24 cellular contexts compared by ENCODE assay signal in the genomic region with DNA sequence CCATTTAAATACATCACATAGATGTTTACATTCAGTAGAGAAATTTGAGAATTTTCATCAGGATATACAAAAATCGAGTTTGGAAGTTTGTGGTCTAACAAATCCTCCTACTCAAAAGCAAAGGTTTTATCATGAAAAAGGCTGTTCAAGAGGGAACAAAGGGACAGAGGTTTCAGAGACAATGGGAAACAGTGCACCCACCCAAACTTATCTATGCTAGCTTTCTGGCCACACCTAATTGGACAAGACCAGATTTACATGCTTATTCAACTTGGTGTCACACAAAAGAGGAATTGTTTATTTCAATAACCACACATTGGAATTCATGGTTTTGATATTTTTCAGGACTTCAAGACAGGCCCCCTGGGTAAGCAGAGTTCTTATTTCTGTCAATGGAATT. TPM values are rescaled to one million over a fixed set of nuclear protein-coding genes. Genes with fewer than 3 reads are reported as not detected.
DNase-seq lines count a peak whose midpoint lies in the region; FAIRE-seq and TF ChIP-seq lines count a peak whose summit lies in the region.
"Had no signal": no experiment of that assay in that cellular context is flagged by ENCODE, and none has a peak within 500 bp of the region (broad histone marks: within the 10 kb centered on the region; RNA-seq: fewer than 3 reads in every experiment).

No MANE protein-coding gene starts in this region.

- no peak overlapping the region for H2BK12ac ChIP-seq in H1 (ENCODE audit: low read depth, low read length)

- H3K4me3 ChIP-seq in HAP-1, result no peak overlapping the region
- H3K4me3 ChIP-seq in H1 (ENCODE audit: extremely low read depth in 1 of 4, insufficient read depth in 2 of 4, low read depth in 3 of 4, low read length in 4 of 4), result no peak overlapping the region
- H3K4me3 ChIP-seq in smooth muscle cell, result no peak overlapping the region
- H3K4me3 ChIP-seq: GM12878 had no signal

- H3K23ac ChIP-seq in H1 (ENCODE audit: insufficient read length), result no peak overlapping the region

- H3K18ac ChIP-seq in H1 (ENCODE audit: extremely low read depth, low read length), result no peak overlapping the region

- TF ChIP-seq POLR2A in H1 (IDR thresholded peaks at IDR 0.05; ENCODE audit: control extremely low read depth in 1 of 2, low read depth in 2 of 2, low read length in 2 of 2), result no peak

- 30% methylated on average over 1 of the region's 1 CpG; no CpG with 5 or more reads in 1 of the 2 experiments for WGBS in H1 (ENCODE audit: extremely low coverage in 1 of 2, insufficient coverage in 1 of 2, insufficient read length in 1 of 2, insufficient replicate concordance in 2 of 2, low coverage in 1 of 2, low lambda C conversion rate in 2 of 2, missing lambda C conversion rate in 1 of 2), 2 experiments
- 42% methylated on average over 1 of the region's 1 CpG for WGBS in smooth muscle cell (ENCODE audit: low lambda C conversion rate)

- CTCF ChIA-PET in H1 (lab: Charles Lee; ENCODE audit: partially characterized antibody) (no interaction called here), HEK293T (lab: Yijun Ruan, JAX) (no interaction called here)

- no peaks in the 10 kb centered on the region for H3K9me3 ChIP-seq in HAP-1
- no peaks in the 10 kb centered on the region for H3K9me3 ChIP-seq in H1 (ENCODE audit: insufficient read depth in 2 of 2, low read depth in 1 of 2, low read length in 1 of 2)
- no peaks in the 10 kb centered on the region for H3K9me3 ChIP-seq in smooth muscle cell (replicated peaks; ENCODE audit: low read depth)

- H3K4me1 ChIP-seq in HAP-1, result peaks cover 23% of the 10 kb centered on the region
- H3K4me1 ChIP-seq in H1 (replicated peaks in 1 of 4; ENCODE audit: control insufficient read depth in 3 of 4, insufficient read depth in 4 of 4, low read length in 3 of 4), result peaks cover 0 to 3% (median 2%) of the 10 kb centered on the region in 4 experiments; a peak in 2 of 7 replicates
- H3K4me1 ChIP-seq in smooth muscle cell (ENCODE audit: low read depth), result peaks cover 12% of the 10 kb centered on the region

- no peak for TF ChIP-seq CTCF in H1 (IDR thresholded peaks at IDR 0.05; ENCODE audit: control extremely low read depth in 1 of 3, insufficient read depth in 1 of 3, low read depth in 1 of 3, low read length in 3 of 3)
- no peak for TF ChIP-seq CTCF in smooth muscle cell (IDR thresholded peaks at IDR 0.05; ENCODE audit: borderline replicate concordance, insufficient read depth, poor library complexity, severe bottlenecking)
- no peak for TF ChIP-seq CTCF in GM13976 (IDR thresholded peaks at IDR 0.05; ENCODE audit: borderline replicate concordance, control extremely low read depth, extremely low read depth, insufficient read depth, missing control alignments)

- no peak overlapping the region for H4K91ac ChIP-seq in H1 (replicated peaks; ENCODE audit: insufficient read length, low read length)

- H3K27me3 ChIP-seq in HAP-1 (ENCODE audit: low read depth), result no peaks in the 10 kb centered on the region
- H3K27me3 ChIP-seq in H1 (replicated peaks in 1 of 4; ENCODE audit: control insufficient read depth in 3 of 4, extremely low read depth in 1 of 4, insufficient read depth in 3 of 4, low read length in 3 of 4), result no peaks in the 10 kb centered on the region
- H3K27me3 ChIP-seq in smooth muscle cell (ENCODE audit: low read depth), result no peaks in the 10 kb centered on the region

- H3K14ac ChIP-seq in H1 (ENCODE audit: insufficient read length), result no peak overlapping the region

- POLR2A ChIA-PET in H1 (lab: Charles Lee; ENCODE audit: partially characterized antibody) (no interaction called here), HEK293T (lab: Yijun Ruan, JAX) (no interaction called here)

- no peak for TF ChIP-seq EP300 in H1 (IDR thresholded peaks at IDR 0.05; ENCODE audit: borderline replicate concordance in 1 of 2, low read depth in 2 of 2, low read length in 2 of 2)

- no peak overlapping the region for H2BK20ac ChIP-seq in H1 (ENCODE audit: low read length)

- no peaks in the 10 kb centered on the region for H3F3A ChIP-seq in smooth muscle cell (ENCODE audit: low read depth)

- DNase-seq in HAP-1 (ENCODE audit: low spot score in 2 of 2) (peak; percentile 73 to 99), H1 (ENCODE audit: low read depth in 1 of 2, low spot score in 2 of 2) (no peak), iPS-NIHi11 (ENCODE audit: low spot score) (peak; percentile 8), smooth muscle cell (lab: John Stamatoyannopoulos, UW; ENCODE audit: unreplicated experiment) (no peak), NCI-H1694 (lab: John Stamatoyannopoulos, UW) (no peak), GM13976 (ENCODE audit: low spot score) (no peak), NCI-H1105 treated with DMSO at 0.1 percent for 48 hours (lab: John Stamatoyannopoulos, UW) (no peak), HEK293T (ENCODE audit: extremely low spot score) (no peak)
- DNase-seq: ACHN; AML-193; Calu3; CD4-positive, alpha-beta T cell; DMS53; DND-41; EL; GOT3 had no signal

- H4K5ac ChIP-seq in H1 (ENCODE audit: insufficient read length, low read depth, low read length), result no peak overlapping the region

- no peak overlapping the region for H2BK15ac ChIP-seq in H1 (ENCODE audit: low read length)

- H3K27ac ChIP-seq in H1 (ENCODE audit: low read depth, low read length) (no peak overlapping the region), smooth muscle cell (ENCODE audit: low read depth) (no peak overlapping the region)
- H3K27ac ChIP-seq: C4-2B, KMS-11 had no signal

- no peak overlapping the region for H2BK5ac ChIP-seq in H1 (ENCODE audit: low read depth, low read length)

- no peak for FAIRE-seq in H1 (lab: Jason Lieb, UNC)
- FAIRE-seq: A204.1, GM12878 had no signal

- H3K56ac ChIP-seq in H1 (replicated peaks; ENCODE audit: insufficient read length, low read depth, low read length), result no peak overlapping the region

- in situ Hi-C loops in HAP-1 (cut with MboI; ENCODE audit: low sequenced_read_pairs) (no loop called here), GM13976 (cut with MboI; ENCODE audit: low sequenced_read_pairs, unreplicated experiment) (no loop called here)

- H3K79me1 ChIP-seq in H1 (ENCODE audit: low read depth, low read length), result no peaks in the 10 kb centered on the region

- no peaks in the 10 kb centered on the region for H3K36me3 ChIP-seq in HAP-1 (replicated peaks)
- H3K36me3 ChIP-seq in H1 (ENCODE audit: control insufficient read depth in 2 of 4, insufficient read depth in 4 of 4, low read length in 3 of 4), result no peaks in the 10 kb centered on the region
- no peaks in the 10 kb centered on the region for H3K36me3 ChIP-seq in smooth muscle cell (ENCODE audit: low read depth)

- H3K9ac ChIP-seq in H1 (replicated peaks in 1 of 4; ENCODE audit: extremely low read depth in 1 of 4, low read depth in 3 of 4, low read length in 3 of 4), result no peak overlapping the region
- H3K9ac ChIP-seq in smooth muscle cell (ENCODE audit: low read depth), result no peak overlapping the region
- H3K9ac ChIP-seq: KMS-11 had no signal

- no peak overlapping the region for H2AK5ac ChIP-seq in H1 (ENCODE audit: low read depth, low read length)

- H3K4me2 ChIP-seq in H1 (ENCODE audit: insufficient read depth in 1 of 2, low read depth in 2 of 2, low read length in 2 of 2), result peak overlapping the region in 1 of 2 experiments; percentile 7; a peak in 1 of 4 replicates
- no peak overlapping the region for H3K4me2 ChIP-seq in smooth muscle cell
- H3K4me2 ChIP-seq: KMS-11 had no signal

- no peak overlapping the region for H4K8ac ChIP-seq in H1 (ENCODE audit: extremely low read depth, insufficient read depth, low read length)

- H3K23me2 ChIP-seq in H1 (ENCODE audit: low read depth, low read length), result no peaks in the 10 kb centered on the region

- no peak overlapping the region for H2BK120ac ChIP-seq in H1 (replicated peaks; ENCODE audit: low read depth, low read length)

- H3K4ac ChIP-seq in H1 (replicated peaks; ENCODE audit: insufficient read length, low read depth, low read length), result no peak overlapping the region

- peak overlapping the region; percentile 35; the same call in 1 of the 2 replicates for H2AFZ ChIP-seq in H1 (ENCODE audit: low read length)
- H2AFZ ChIP-seq in smooth muscle cell (ENCODE audit: low read depth), result peak overlapping the region; percentile 7

- no peak for TF ChIP-seq RAD21 in H1 (IDR thresholded peaks at IDR 0.05 in 1 of 2, conservative IDR thresholded peaks at IDR 0.05 in 1 of 2; ENCODE audit: low read depth in 2 of 2, low read length in 2 of 2)

- H3K79me2 ChIP-seq in H1 (ENCODE audit: control insufficient read depth in 1 of 2, insufficient read depth in 2 of 2, low read length in 2 of 2) (no peaks in the 10 kb centered on the region), smooth muscle cell (ENCODE audit: low read depth) (no peaks in the 10 kb centered on the region)

- H4K20me1 ChIP-seq in H1 (replicated peaks in 1 of 2; ENCODE audit: control insufficient read depth in 1 of 2, insufficient read depth in 2 of 2, low read length in 2 of 2), result no peaks in the 10 kb centered on the region
- H4K20me1 ChIP-seq in smooth muscle cell (ENCODE audit: low read depth), result no peaks in the 10 kb centered on the region

TF ChIP-seq in H1, 55 proteins besides CTCF, POLR2A, EP300 and RAD21 (continues in another document):
- TF ChIP-seq SIRT6 (IDR thresholded peaks at IDR 0.05; ENCODE audit: low read length) (no peak), RBBP5 (IDR thresholded peaks at IDR 0.05; ENCODE audit: borderline replicate concordance, low read depth, low read length) (no peak)

TF ChIP-seq in HEK293T, 16 proteins besides CTCF, POLR2A, EP300 and RAD21 (continues in another document):
- TF ChIP-seq HDGF (IDR thresholded peaks at IDR 0.05; ENCODE audit: borderline replicate concordance) (no peak), SUZ12 (IDR thresholded peaks at IDR 0.05) (no peak), ZNF384 (IDR thresholded peaks at IDR 0.05) (no peak), ARNT (IDR thresholded peaks at IDR 0.05) (no peak), CTBP1 (IDR thresholded peaks at IDR 0.05; ENCODE audit: borderline replicate concordance) (no peak), TARDBP (IDR thresholded peaks at IDR 0.05) (no peak)

RNA-seq across cellular contexts. Expression of a gene that starts 28.4 kb away (rescaled TPM):
- not detected in 2 replicates for total RNA-seq in H1 (2021; fragmentation: NEBNext Ultra II Directional; extraction: Animal tissue kit (Norgen Biotek cat#: 25700))
- 0.02 TPM in 1 of 2 replicates, not detected in the other for polyA plus RNA-seq in H1 (2011; rRNA removed)
- polyA plus RNA-seq in H1 (2011; cell fraction: cytosol; rRNA removed), result not detected
- 0.04 TPM for polyA plus RNA-seq in H1 (2011; cell fraction: nucleus; rRNA removed)
- polyA plus RNA-seq in H1 (2012, experiment 1 of 2), result 0.08 to 0.40 TPM (median 0.29 TPM) in 4 replicates
- not detected for polyA plus RNA-seq in H1 (2012, experiment 2 of 2)
- 0.06 TPM for polyA plus RNA-seq in H1 (2013, experiment 1 of 2)
- polyA plus RNA-seq in H1 (2013, experiment 2 of 2), result 0.13 TPM
- polyA minus RNA-seq in H1 (2011; rRNA and poly(A)+ RNA removed), result not detected in 2 replicates
- polyA minus RNA-seq in H1 (2011; cell fraction: cytosol; rRNA and poly(A)+ RNA removed), result not detected
- polyA minus RNA-seq in H1 (2011; cell fraction: nucleus; rRNA and poly(A)+ RNA removed), result 1.6 TPM
- total RNA-seq in smooth muscle cell, result 21.7 and 28.8 TPM in 2 replicates
- 70.1 and 74.5 TPM in 2 replicates for polyA plus RNA-seq in smooth muscle cell
- total RNA-seq: Calu3; CD4-positive, alpha-beta T cell; G401; GM12878; HT-29; LHCN-M2 had no signal
- polyA plus RNA-seq: BJ had no signal

Comparison
In these comparisons a context has a peak if more than half of its experiments do, and no peak if none do; other contexts are left out.
1. DNase-seq: peak in HAP-1 (2 of 2) and iPS-NIHi11 (single experiment); none in H1 (0 of 2), smooth muscle cell (single experiment), NCI-H1694 (single experiment), GM13976 (single experiment), NCI-H1105 treated with DMSO at 0.1 percent for 48 hours (single experiment) and HEK293T (single experiment).
2. RNA of a gene that starts 28.4 kb away (total RNA-seq): 21.7 to 28.8 TPM in smooth muscle cell; not detected in H1; every median in the first group is over 10 times any median in the second.